Comparison of ENCODE assay signal across 1 cellular context in genomic region chr14:65461730-65462129, GRCh38.
TF ChIP-seq lines count a peak whose summit lies in the region.

No MANE protein-coding gene starts in this region.

TF ChIP-seq in WTC11, 78 proteins besides CTCF, POLR2A, EP300 and RAD21 (continued from another document):
- TF ChIP-seq, protein P1, sequence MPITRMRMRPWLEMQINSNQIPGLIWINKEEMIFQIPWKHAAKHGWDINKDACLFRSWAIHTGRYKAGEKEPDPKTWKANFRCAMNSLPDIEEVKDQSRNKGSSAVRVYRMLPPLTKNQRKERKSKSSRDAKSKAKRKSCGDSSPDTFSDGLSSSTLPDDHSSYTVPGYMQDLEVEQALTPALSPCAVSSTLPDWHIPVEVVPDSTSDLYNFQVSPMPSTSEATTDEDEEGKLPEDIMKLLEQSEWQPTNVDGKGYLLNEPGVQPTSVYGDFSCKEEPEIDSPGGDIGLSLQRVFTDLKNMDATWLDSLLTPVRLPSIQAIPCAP (CRISPR knock-in tag; IDR thresholded peaks at IDR 0.05): no peak
- TF ChIP-seq ZNF671 (CRISPR knock-in tag; IDR thresholded peaks at IDR 0.05) (no peak), FOXP1 (CRISPR knock-in tag; IDR thresholded peaks at IDR 0.05; ENCODE audit: borderline replicate concordance) (no peak), ZNF416 (CRISPR knock-in tag; IDR thresholded peaks at IDR 0.05) (no peak), ZSCAN18 (CRISPR knock-in tag; IDR thresholded peaks at IDR 0.05) (no peak), JUN (CRISPR knock-in tag; IDR thresholded peaks at IDR 0.05) (no peak)
TF ChIP-seq in WTC11: peak in this region for 0.
